17 cellular contexts compared by ENCODE assay signal in the genomic region with DNA sequence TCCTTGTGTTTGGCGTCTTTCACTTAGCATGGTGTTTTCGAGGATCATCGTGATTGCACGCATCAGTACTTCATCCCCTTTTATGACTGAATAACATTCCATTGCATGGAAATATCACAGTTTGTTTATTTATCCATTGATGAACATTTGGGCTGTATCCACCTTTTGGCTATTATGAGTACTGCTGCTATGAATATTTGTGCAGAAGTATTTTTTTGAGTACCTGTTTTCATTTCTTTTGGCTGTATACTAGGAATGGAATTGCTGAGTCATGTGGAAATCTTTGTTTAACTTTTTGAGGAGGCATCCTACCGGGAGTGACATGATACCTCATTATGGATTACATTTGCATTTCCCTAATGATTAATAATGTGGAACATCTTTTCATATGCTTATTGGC.
DNase-seq lines count a peak whose midpoint lies in the region; ATAC-seq and TF ChIP-seq lines count a peak whose summit lies in the region.
"Had no signal": no experiment of that assay in that cellular context is flagged by ENCODE, and none has a peak within 500 bp of the region (broad histone marks: within the 10 kb centered on the region; RNA-seq: fewer than 3 reads in every experiment).

No MANE protein-coding gene starts in this region.

- H3K4me3 ChIP-seq in left ventricle myocardium inferior (no peak overlapping the region), heart right ventricle (no peak overlapping the region), fibroblast of mammary gland (ENCODE audit: control insufficient read depth, low read depth, low read length) (no peak overlapping the region), upper lobe of left lung (no peak overlapping the region), spleen (no peak overlapping the region)

- CTCF ChIA-PET in WTC11 (lab: Charles Lee): interaction anchor here (1.3 to 3.2 kb wide), 2 partner anchors 204 to 242 kb away, joined by 4 to 16 read pairs; no protein-coding TSS in a partner anchor

- H3K27me3 ChIP-seq in left ventricle myocardium inferior (ENCODE audit: low read depth) (no peaks in the 10 kb centered on the region), heart right ventricle (no peaks in the 10 kb centered on the region), upper lobe of left lung (no peaks in the 10 kb centered on the region), spleen (replicated peaks in 1 of 7) (no peaks in the 10 kb centered on the region)
- H3K27me3 ChIP-seq: neutrophil had no signal

- intact Hi-C loops in left ventricle myocardium inferior (cut with micrococcal nuclease): loop anchor here (5.0 kb wide), 1 partner anchor 241 kb away; no protein-coding TSS in a partner anchor
- intact Hi-C loops in heart right ventricle (cut with DNase I): loop anchor here in 8 of 10 donors (5.0 to 10.0 kb wide), 9 partner anchors 54 to 776 kb away; partner anchors contain the start of genes RAD52 (in 2 of the 8), FBXL14 (in 1 of the 8) and WNK1 (in 1 of the 8)
- intact Hi-C loops in spleen (cut with DNase I; ENCODE audit: low total_unique reads): loop anchor here (5.0 to 10.0 kb wide), 2 partner anchors 246 to 276 kb away; no protein-coding TSS in a partner anchor

- DNase-seq in left ventricle myocardium inferior (no peak), heart right ventricle (no peak), WTC11 (ENCODE audit: low spot score) (no peak), fibroblast of mammary gland (ENCODE audit: low read depth) (no peak), upper lobe of left lung (no peak), spleen (no peak), NCI-H2227 (lab: John Stamatoyannopoulos, UW; ENCODE audit: unreplicated experiment) (no peak)
- DNase-seq in NK-92 treated with Interleukin-12 subunit alpha and Interleukin-12 subunit beta, amount 100 ng/mL, for 24 hours (lab: John Stamatoyannopoulos, UW): no peak
- DNase-seq: activated CD8-positive, alpha-beta T cell treated with anti-CD3 and anti-CD28 coated beads, Interleukin-2, amount 10 ng/mL, durations not matched to agents 7 days and 5 days; activated naive CD8-positive, alpha-beta T cell treated with anti-CD3 and anti-CD28 coated beads, Interleukin-2, amount 10 ng/mL, durations not matched to agents 7 days and 5 days; DMS79; left colon; NCI-H1417 treated with DMSO at 0.1 percent for 48 hours; NCI-H510A treated with DMSO at 0.1 percent for 48 hours; RPMI8226 had no signal

- 0 out of 2 replicates have a peak, but pooled peaks cover 3% of the 10 kb centered on the region for H3K9me3 Mint-ChIP-seq in WTC11

- no peak overlapping the region for H3K4me3 Mint-ChIP-seq in WTC11
- H3K4me3 Mint-ChIP-seq: activated CD8-positive, alpha-beta T cell treated with anti-CD3 and anti-CD28 coated beads, Interleukin-2, amount 10 ng/mL, durations not matched to agents 7 days and 5 days; activated naive CD8-positive, alpha-beta T cell treated with anti-CD3 and anti-CD28 coated beads, Interleukin-2, amount 10 ng/mL, durations not matched to agents 7 days and 5 days had no signal

- H3K27ac ChIP-seq in left ventricle myocardium inferior (replicated peaks) (peak overlapping the region; percentile 42), heart right ventricle (peak overlapping the region in 3 of 10 donors; percentile 1 to 30 (median 16)), upper lobe of left lung (no peak overlapping the region), spleen (no peak overlapping the region)
- H3K27ac ChIP-seq: neutrophil had no signal

- H3K36me3 Mint-ChIP-seq in WTC11: peaks cover 22% of the 10 kb centered on the region

- H3K4me1 ChIP-seq in left ventricle myocardium inferior (peaks cover 63% of the 10 kb centered on the region), heart right ventricle (peaks cover 0 to 38% (median 21%) of the 10 kb centered on the region in 9 donors), upper lobe of left lung (peaks cover 8 to 14% (median 10%) of the 10 kb centered on the region in 4 donors), spleen (peaks cover 7 to 81% (median 40%) of the 10 kb centered on the region in 6 donors)

- ATAC-seq in heart right ventricle (no peak), WTC11 (no peak), upper lobe of left lung (ENCODE audit: low FRiP score in 2 of 2) (no peak)
- ATAC-seq: activated CD8-positive, alpha-beta T cell treated with anti-CD3 and anti-CD28 coated beads, Interleukin-2, amount 10 ng/mL, durations not matched to agents 7 days and 5 days; HCT116; left colon had no signal

- TF ChIP-seq EP300 in upper lobe of left lung (IDR thresholded peaks at IDR 0.05): no peak

- H3K9me3 ChIP-seq in left ventricle myocardium inferior (replicated peaks) (peaks cover 12% of the 10 kb centered on the region), heart right ventricle (peaks cover 0 to 13% (median 0%) of the 10 kb centered on the region in 11 donors), upper lobe of left lung (no peaks in the 10 kb centered on the region), spleen (peaks cover 0 to 11% (median 8%) of the 10 kb centered on the region in 8 donors)
- H3K9me3 ChIP-seq: neutrophil had no signal

- POLR2A ChIA-PET in WTC11 (lab: Charles Lee): no interaction called here

- WGBS in heart right ventricle, 2 donors: 41 to 60% methylated on average over 5 of the region's 5 CpGs
- 66 to 73% methylated on average over 5 of the region's 5 CpGs for WGBS in upper lobe of left lung, 2 donors
- 87 to 93% (median 90%) methylated on average over 5 of the region's 5 CpGs for WGBS in spleen, 5 donors

- no peaks in the 10 kb centered on the region for H3K27me3 Mint-ChIP-seq in WTC11 (ENCODE audit: low read depth)
- H3K27me3 Mint-ChIP-seq: activated naive CD8-positive, alpha-beta T cell treated with anti-CD3 and anti-CD28 coated beads, Interleukin-2, amount 10 ng/mL, durations not matched to agents 7 days and 5 days had no signal

- H3K27ac Mint-ChIP-seq in WTC11: no peak overlapping the region
- H3K27ac Mint-ChIP-seq: activated CD8-positive, alpha-beta T cell treated with anti-CD3 and anti-CD28 coated beads, Interleukin-2, amount 10 ng/mL, durations not matched to agents 7 days and 5 days; activated naive CD8-positive, alpha-beta T cell treated with anti-CD3 and anti-CD28 coated beads, Interleukin-2, amount 10 ng/mL, durations not matched to agents 7 days and 5 days had no signal

- TF ChIP-seq CTCF in left ventricle myocardium inferior (IDR thresholded peaks at IDR 0.05; ENCODE audit: borderline replicate concordance): peak; percentile 24
- TF ChIP-seq CTCF in heart right ventricle (IDR thresholded peaks at IDR 0.05): peak in 1 of 9 donors; percentile 6
- TF ChIP-seq CTCF in WTC11 (IDR thresholded peaks at IDR 0.05): no peak
- TF ChIP-seq CTCF in fibroblast of mammary gland (conservative IDR thresholded peaks at IDR 0.05; ENCODE audit: control insufficient read depth, insufficient read depth, low read depth, low read length): peak; percentile 20
- TF ChIP-seq CTCF in upper lobe of left lung (IDR thresholded peaks at IDR 0.05): peak in 4 of 6 experiments; percentile 10 to 38 (median 18)
- no peak for TF ChIP-seq CTCF in spleen (IDR thresholded peaks at IDR 0.05 in 8 of 11, conservative IDR thresholded peaks at IDR 0.05 in 3 of 11)

- peaks cover 14% of the 10 kb centered on the region for H3K36me3 ChIP-seq in left ventricle myocardium inferior
- peaks cover 0 to 43% (median 4%) of the 10 kb centered on the region in 9 donors for H3K36me3 ChIP-seq in heart right ventricle
- H3K36me3 ChIP-seq in upper lobe of left lung: peaks cover 0 to 10% (median 5%) of the 10 kb centered on the region in 4 donors
- peaks cover 0 to 42% (median 5%) of the 10 kb centered on the region in 6 donors for H3K36me3 ChIP-seq in spleen

- TF ChIP-seq POLR2A in upper lobe of left lung (IDR thresholded peaks at IDR 0.05): no peak
- TF ChIP-seq POLR2A in spleen (IDR thresholded peaks at IDR 0.05): no peak

- peaks cover 23% of the 10 kb centered on the region for H3K4me1 Mint-ChIP-seq in WTC11

TF ChIP-seq in WTC11, 78 proteins besides CTCF, POLR2A, EP300 and RAD21 (continues in another document):
- no peak for TF ChIP-seq USF2 (CRISPR knock-in tag; IDR thresholded peaks at IDR 0.05)
- TF ChIP-seq, protein P1, sequence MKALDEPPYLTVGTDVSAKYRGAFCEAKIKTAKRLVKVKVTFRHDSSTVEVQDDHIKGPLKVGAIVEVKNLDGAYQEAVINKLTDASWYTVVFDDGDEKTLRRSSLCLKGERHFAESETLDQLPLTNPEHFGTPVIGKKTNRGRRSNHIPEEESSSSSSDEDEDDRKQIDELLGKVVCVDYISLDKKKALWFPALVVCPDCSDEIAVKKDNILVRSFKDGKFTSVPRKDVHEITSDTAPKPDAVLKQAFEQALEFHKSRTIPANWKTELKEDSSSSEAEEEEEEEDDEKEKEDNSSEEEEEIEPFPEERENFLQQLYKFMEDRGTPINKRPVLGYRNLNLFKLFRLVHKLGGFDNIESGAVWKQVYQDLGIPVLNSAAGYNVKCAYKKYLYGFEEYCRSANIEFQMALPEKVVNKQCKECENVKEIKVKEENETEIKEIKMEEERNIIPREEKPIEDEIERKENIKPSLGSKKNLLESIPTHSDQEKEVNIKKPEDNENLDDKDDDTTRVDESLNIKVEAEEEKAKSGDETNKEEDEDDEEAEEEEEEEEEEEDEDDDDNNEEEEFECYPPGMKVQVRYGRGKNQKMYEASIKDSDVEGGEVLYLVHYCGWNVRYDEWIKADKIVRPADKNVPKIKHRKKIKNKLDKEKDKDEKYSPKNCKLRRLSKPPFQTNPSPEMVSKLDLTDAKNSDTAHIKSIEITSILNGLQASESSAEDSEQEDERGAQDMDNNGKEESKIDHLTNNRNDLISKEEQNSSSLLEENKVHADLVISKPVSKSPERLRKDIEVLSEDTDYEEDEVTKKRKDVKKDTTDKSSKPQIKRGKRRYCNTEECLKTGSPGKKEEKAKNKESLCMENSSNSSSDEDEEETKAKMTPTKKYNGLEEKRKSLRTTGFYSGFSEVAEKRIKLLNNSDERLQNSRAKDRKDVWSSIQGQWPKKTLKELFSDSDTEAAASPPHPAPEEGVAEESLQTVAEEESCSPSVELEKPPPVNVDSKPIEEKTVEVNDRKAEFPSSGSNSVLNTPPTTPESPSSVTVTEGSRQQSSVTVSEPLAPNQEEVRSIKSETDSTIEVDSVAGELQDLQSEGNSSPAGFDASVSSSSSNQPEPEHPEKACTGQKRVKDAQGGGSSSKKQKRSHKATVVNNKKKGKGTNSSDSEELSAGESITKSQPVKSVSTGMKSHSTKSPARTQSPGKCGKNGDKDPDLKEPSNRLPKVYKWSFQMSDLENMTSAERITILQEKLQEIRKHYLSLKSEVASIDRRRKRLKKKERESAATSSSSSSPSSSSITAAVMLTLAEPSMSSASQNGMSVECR (CRISPR knock-in tag; IDR thresholded peaks at IDR 0.05; ENCODE audit: borderline replicate concordance): no peak
- no peak for TF ChIP-seq TEAD4 (CRISPR knock-in tag; IDR thresholded peaks at IDR 0.05)

Comparison
In these comparisons a context has a peak if more than half of its experiments do, and no peak if none do; other contexts are left out.
1. CTCF ChIP-seq: peak in left ventricle myocardium inferior (single experiment), fibroblast of mammary gland (single experiment) and upper lobe of left lung (4 of 6); none in WTC11 (single experiment) and spleen (0 of 11).